Comparison of ENCODE assay signal across 1 cellular context in genomic region chr2:131492015-131492417, GRCh38.
A peak's percentile ranks its signal among the peaks of the same experiment; 100 is the strongest.
TF ChIP-seq lines count a peak whose summit lies in the region.
"Not testable (repeated sequence)": the region's sequence is repeated elsewhere in the genome, so short reads cannot be mapped to it uniquely, and the experiment has no call there.

A gene with protein sequence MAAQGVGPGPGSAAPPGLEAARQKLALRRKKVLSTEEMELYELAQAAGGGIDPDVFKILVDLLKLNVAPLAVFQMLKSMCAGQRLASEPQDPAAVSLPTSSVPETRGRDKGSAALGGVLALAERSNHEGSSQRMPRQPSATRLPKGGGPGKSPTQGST (minus strand): TSS chr2:131492397. CDS start chr2:131492376, 21 bp downstream.

TF ChIP-seq in HepG2, 621 proteins besides CTCF, POLR2A, EP300 and RAD21:
- TF ChIP-seq ZFY (CRISPR knock-in tag; IDR thresholded peaks at IDR 0.05) (peak; percentile 73), ZNF777 (CRISPR knock-in tag; IDR thresholded peaks at IDR 0.05) (peak; percentile 55; the same call in 1 of the 2 replicates), ZNF616 (CRISPR knock-in tag; IDR thresholded peaks at IDR 0.05; ENCODE audit: low read depth) (peak; percentile 41; the same call in 1 of the 2 replicates), ZFX (CRISPR knock-in tag; IDR thresholded peaks at IDR 0.05; ENCODE audit: low read depth) (peak; percentile 65; the same call in 1 of the 2 replicates), TCF12 (CRISPR knock-in tag; IDR thresholded peaks at IDR 0.05) (0 out of 2 replicates have a peak, but pooled peaks have one; percentile 40), THAP8 (CRISPR knock-in tag; IDR thresholded peaks at IDR 0.05; ENCODE audit: borderline replicate concordance) (0 out of 2 replicates have a peak, but pooled peaks have one; percentile 2), HNRNPK (IDR thresholded peaks at IDR 0.05; ENCODE audit: low read depth, low read length, poor library complexity, severe bottlenecking) (peak; percentile 5), PHF8 (CRISPR knock-in tag; IDR thresholded peaks at IDR 0.05) (peak; percentile 64), TEAD3 (CRISPR knock-in tag; optimal IDR thresholded peaks at IDR 0.05; ENCODE audit: borderline replicate concordance) (peak; percentile 39), RBFOX2 (IDR thresholded peaks at IDR 0.05; ENCODE audit: low read depth, low read length) (peak; percentile 5; the same call in 1 of the 2 replicates), POLR2G (IDR thresholded peaks at IDR 0.05; ENCODE audit: low read depth, low read length) (peak; percentile 15; the same call in 1 of the 2 replicates), IKZF4 (CRISPR knock-in tag; IDR thresholded peaks at IDR 0.05; ENCODE audit: borderline replicate concordance, low read depth, not compliant biosample characterization) (peak; percentile 45), ZNF564 (CRISPR knock-in tag; IDR thresholded peaks at IDR 0.05) (0 out of 2 replicates have a peak, but pooled peaks have one; percentile 15), AKAP8 (CRISPR knock-in tag; IDR thresholded peaks at IDR 0.05) (0 out of 2 replicates have a peak, but pooled peaks have one; percentile 9), YY1 (IDR thresholded peaks at IDR 0.05; ENCODE audit: insufficient read depth, insufficient replicate concordance, low read depth, low read length) (peak; percentile 85), ATAD3A (CRISPR knock-in tag; IDR thresholded peaks at IDR 0.05) (peak; percentile 51; the same call in 1 of the 2 replicates), DMAP1 (CRISPR knock-in tag; IDR thresholded peaks at IDR 0.05) (0 out of 2 replicates have a peak, but pooled peaks have one; percentile 9)
- TF ChIP-seq, protein P1, sequence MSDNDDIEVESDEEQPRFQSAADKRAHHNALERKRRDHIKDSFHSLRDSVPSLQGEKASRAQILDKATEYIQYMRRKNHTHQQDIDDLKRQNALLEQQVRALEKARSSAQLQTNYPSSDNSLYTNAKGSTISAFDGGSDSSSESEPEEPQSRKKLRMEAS (IDR thresholded peaks at IDR 0.05): peak; percentile 74; the same call in 1 of the 2 replicates
- TF ChIP-seq, protein P2, sequence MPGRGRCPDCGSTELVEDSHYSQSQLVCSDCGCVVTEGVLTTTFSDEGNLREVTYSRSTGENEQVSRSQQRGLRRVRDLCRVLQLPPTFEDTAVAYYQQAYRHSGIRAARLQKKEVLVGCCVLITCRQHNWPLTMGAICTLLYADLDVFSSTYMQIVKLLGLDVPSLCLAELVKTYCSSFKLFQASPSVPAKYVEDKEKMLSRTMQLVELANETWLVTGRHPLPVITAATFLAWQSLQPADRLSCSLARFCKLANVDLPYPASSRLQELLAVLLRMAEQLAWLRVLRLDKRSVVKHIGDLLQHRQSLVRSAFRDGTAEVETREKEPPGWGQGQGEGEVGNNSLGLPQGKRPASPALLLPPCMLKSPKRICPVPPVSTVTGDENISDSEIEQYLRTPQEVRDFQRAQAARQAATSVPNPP (CRISPR knock-in tag; IDR thresholded peaks at IDR 0.05): 0 out of 2 replicates have a peak, but pooled peaks have one; percentile 6
- TF ChIP-seq TCF12 (IDR thresholded peaks at IDR 0.05): not testable (repeated sequence)
- TF ChIP-seq, protein P3, sequence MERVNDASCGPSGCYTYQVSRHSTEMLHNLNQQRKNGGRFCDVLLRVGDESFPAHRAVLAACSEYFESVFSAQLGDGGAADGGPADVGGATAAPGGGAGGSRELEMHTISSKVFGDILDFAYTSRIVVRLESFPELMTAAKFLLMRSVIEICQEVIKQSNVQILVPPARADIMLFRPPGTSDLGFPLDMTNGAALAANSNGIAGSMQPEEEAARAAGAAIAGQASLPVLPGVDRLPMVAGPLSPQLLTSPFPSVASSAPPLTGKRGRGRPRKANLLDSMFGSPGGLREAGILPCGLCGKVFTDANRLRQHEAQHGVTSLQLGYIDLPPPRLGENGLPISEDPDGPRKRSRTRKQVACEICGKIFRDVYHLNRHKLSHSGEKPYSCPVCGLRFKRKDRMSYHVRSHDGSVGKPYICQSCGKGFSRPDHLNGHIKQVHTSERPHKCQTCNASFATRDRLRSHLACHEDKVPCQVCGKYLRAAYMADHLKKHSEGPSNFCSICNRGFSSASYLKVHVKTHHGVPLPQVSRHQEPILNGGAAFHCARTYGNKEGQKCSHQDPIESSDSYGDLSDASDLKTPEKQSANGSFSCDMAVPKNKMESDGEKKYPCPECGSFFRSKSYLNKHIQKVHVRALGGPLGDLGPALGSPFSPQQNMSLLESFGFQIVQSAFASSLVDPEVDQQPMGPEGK (CRISPR knock-in tag; IDR thresholded peaks at IDR 0.05): peak; percentile 27; the same call in 1 of the 2 replicates
